ENCODE assay signal across 16 cellular contexts in genomic region chr1:226410958-226411357, GRCh38.
"Had no signal": no experiment of that assay in that cellular context is flagged by ENCODE, and none has a peak within 500 bp of the region (broad histone marks: within the 10 kb centered on the region; RNA-seq: fewer than 3 reads in every experiment).

No MANE protein-coding gene starts in this region.

- DNase-seq: dermis blood vessel endothelial cell; esophagus squamous epithelium; foreskin fibroblast; glutamatergic neuron; kidney; left cardiac atrium; left ventricle myocardium inferior; lower lobe of right lung; stimulated activated CD4-positive, alpha-beta T cell treated with anti-CD3 and anti-CD28 coated beads, Interleukin-2, amount 100 ng/mL, for 48 hours; transverse colon had no signal

- H3K27me3 ChIP-seq: esophagus squamous epithelium, gastroesophageal sphincter, right atrium auricular region, transverse colon had no signal

- ATAC-seq: gastroesophageal sphincter; left cardiac atrium; lower lobe of right lung; natural killer cell treated with Interleukin-12 subunit alpha and Interleukin-12 subunit beta and Interleukin-15 and Interleukin-18, amount 100 ng/mL, for 72 hours had no signal

- H3K27ac Mint-ChIP-seq: natural killer cell treated with Interleukin-12 subunit alpha and Interleukin-12 subunit beta and Interleukin-15 and Interleukin-18, amount 100 ng/mL, for 72 hours; stimulated activated naive CD8-positive, alpha-beta T cell treated with anti-CD3 and anti-CD28 coated beads, Interleukin-15, Interleukin-2, amounts not matched to agents 100 ng/mL and 50 ng/mL, for 24 hours had no signal

- H3K36me3 ChIP-seq: esophagus squamous epithelium, gastroesophageal sphincter, left ventricle myocardium inferior, lower lobe of right lung, right atrium auricular region, transverse colon had no signal

- H3K4me2 ChIP-seq: smooth muscle cell had no signal

- H3K9me3 ChIP-seq: esophagus squamous epithelium, gastroesophageal sphincter, left ventricle myocardium inferior, lower lobe of right lung, right atrium auricular region, transverse colon had no signal

- H3K36me3 Mint-ChIP-seq: memory B cell had no signal

- H3K27me3 Mint-ChIP-seq: memory B cell; natural killer cell treated with Interleukin-12 subunit alpha and Interleukin-12 subunit beta and Interleukin-15 and Interleukin-18, amount 100 ng/mL, for 72 hours; stimulated activated naive CD8-positive, alpha-beta T cell treated with anti-CD3 and anti-CD28 coated beads, Interleukin-15, Interleukin-2, amounts not matched to agents 100 ng/mL and 50 ng/mL, for 24 hours had no signal

- H3K27ac ChIP-seq: esophagus squamous epithelium, left ventricle myocardium inferior, lower lobe of right lung, right atrium auricular region, transverse colon had no signal

- H3K4me3 Mint-ChIP-seq: memory B cell; natural killer cell treated with Interleukin-12 subunit alpha and Interleukin-12 subunit beta and Interleukin-15 and Interleukin-18, amount 100 ng/mL, for 72 hours; stimulated activated naive CD8-positive, alpha-beta T cell treated with anti-CD3 and anti-CD28 coated beads, Interleukin-15, Interleukin-2, amounts not matched to agents 100 ng/mL and 50 ng/mL, for 24 hours had no signal

- H3K9me3 Mint-ChIP-seq: memory B cell; natural killer cell treated with Interleukin-12 subunit alpha and Interleukin-12 subunit beta and Interleukin-15 and Interleukin-18, amount 100 ng/mL, for 72 hours; stimulated activated naive CD8-positive, alpha-beta T cell treated with anti-CD3 and anti-CD28 coated beads, Interleukin-15, Interleukin-2, amounts not matched to agents 100 ng/mL and 50 ng/mL, for 24 hours had no signal

- H3K4me3 ChIP-seq: esophagus squamous epithelium, gastroesophageal sphincter, left ventricle myocardium inferior, lower lobe of right lung, right atrium auricular region, smooth muscle cell, transverse colon had no signal
